23 cellular contexts compared by ENCODE assay signal in the genomic region with DNA sequence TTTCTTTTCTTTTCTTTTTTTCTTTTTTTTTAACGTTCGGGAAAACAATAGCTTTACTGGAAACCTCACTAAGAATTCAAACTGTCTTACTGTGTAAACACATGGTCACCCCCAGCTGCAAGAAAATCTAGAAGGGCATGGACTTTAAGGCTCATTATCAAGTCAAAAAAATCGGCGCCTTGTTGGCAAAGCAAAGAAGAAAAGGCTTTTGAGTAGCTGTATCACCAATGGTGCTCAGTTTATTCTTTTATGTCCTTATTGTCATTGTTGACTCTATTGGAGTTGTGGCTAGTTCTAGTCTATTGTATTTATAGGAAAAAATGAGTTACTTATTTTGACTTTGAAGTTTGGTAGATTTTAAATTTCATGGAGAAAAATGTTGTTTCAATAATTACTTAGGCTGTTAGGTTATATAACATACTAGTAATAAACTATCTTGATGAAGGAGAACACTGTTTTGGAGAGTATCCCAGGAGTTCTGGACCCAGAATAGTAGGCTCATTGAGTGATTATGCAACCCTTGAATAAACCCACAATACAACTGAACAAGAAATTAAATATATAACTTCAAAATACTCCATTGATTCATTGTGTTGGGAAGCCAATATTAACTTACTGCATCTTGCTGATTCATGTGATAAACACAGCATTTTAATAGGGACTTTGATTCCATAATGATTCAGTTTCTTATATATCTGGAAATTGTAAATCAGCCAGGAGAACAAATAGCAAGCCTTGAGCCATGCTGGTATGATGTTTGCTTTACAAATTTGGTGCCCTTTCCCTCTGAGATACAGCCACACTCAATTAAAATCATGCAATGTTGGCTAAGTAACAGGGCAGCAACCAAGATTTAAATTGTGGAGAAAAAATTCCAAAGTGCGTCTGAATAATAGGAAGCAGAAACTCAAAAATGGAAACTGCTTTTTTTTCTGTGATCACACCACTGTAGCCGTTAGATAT. TPM values are rescaled to one million over a fixed set of nuclear protein-coding genes. Genes with fewer than 3 reads are reported as not detected.
DNase-seq lines count a peak whose midpoint lies in the region; ATAC-seq, FAIRE-seq and TF ChIP-seq lines count a peak whose summit lies in the region.
"Had no signal": no experiment of that assay in that cellular context is flagged by ENCODE, and none has a peak within 500 bp of the region (broad histone marks: within the 10 kb centered on the region; RNA-seq: fewer than 3 reads in every experiment).

No MANE protein-coding gene starts in this region.

- TF ChIP-seq CTCF in liver (IDR thresholded peaks at IDR 0.05; ENCODE audit: low read depth, low read length, missing input control) (no peak), HepG2 (CRISPR knock-in tag; IDR thresholded peaks at IDR 0.05) (no peak), right lobe of liver (IDR thresholded peaks at IDR 0.05) (no peak)

- H2AFZ ChIP-seq in HepG2 (ENCODE audit: low read length), result no peak overlapping the region

- H3K79me2 ChIP-seq in HepG2 (ENCODE audit: insufficient read depth, low read length), result no peaks in the 10 kb centered on the region

- in situ Hi-C loops in HepG2 (cut with HindIII; ENCODE audit: extremely low pct_ligation_motif_present, low pct_unique_long_range_greater_than_20kb), result no loop called here

- H4K20me1 ChIP-seq in HepG2 (ENCODE audit: insufficient read depth, low read length), result no peaks in the 10 kb centered on the region

- 52% methylated on average over 6 of the region's 6 CpGs for WGBS in liver
- WGBS in HepG2 (ENCODE audit: low lambda C conversion rate), result 13% methylated on average over 6 of the region's 6 CpGs
- 50% methylated on average over 6 of the region's 6 CpGs for WGBS in right lobe of liver (ENCODE audit: insufficient coverage, low coverage, low lambda C conversion rate, missing lambda C conversion rate)
- whole genome bisulfite sequencing in aorta, 2 donors, result 43 to 45% methylated on average over 6 of the region's 6 CpGs

- POLR2A ChIA-PET in HepG2 (lab: Yijun Ruan, JAX), result no interaction called here
- POLR2A ChIA-PET in CD8-positive, alpha-beta memory T cell (lab: Charles Lee), result no interaction called here

- TF ChIP-seq EP300 in HepG2 (IDR thresholded peaks at IDR 0.05; ENCODE audit: low read depth in 2 of 2, low read length in 2 of 2) (no peak), HepG2 (CRISPR knock-in tag; IDR thresholded peaks at IDR 0.05; ENCODE audit: borderline replicate concordance) (no peak)

- TF ChIP-seq POLR2A in HepG2 (IDR thresholded peaks at IDR 0.05; ENCODE audit: insufficient read depth in 1 of 2, low read depth in 2 of 2, low read length in 2 of 2), result no peak
- TF ChIP-seq POLR2A in right lobe of liver (IDR thresholded peaks at IDR 0.05), result no peak

- H3K9me3 ChIP-seq in liver (ENCODE audit: control insufficient read depth in 4 of 4, low read length in 3 of 4) (no peaks in the 10 kb centered on the region), HepG2 (ENCODE audit: low read length) (peaks cover 11% of the 10 kb centered on the region; the same call in 1 of the 2 replicates), right lobe of liver (no peaks in the 10 kb centered on the region), aorta (ENCODE audit: control insufficient read depth, low read length) (peaks cover 1% of the 10 kb centered on the region)
- no peaks in the 10 kb centered on the region for H3K9me3 ChIP-seq in CD8-positive, alpha-beta memory T cell (ENCODE audit: low read length)
- H3K9me3 ChIP-seq: A549, gastroesophageal sphincter, vagina had no signal

- H3K9ac ChIP-seq in liver (ENCODE audit: low read depth in 1 of 2, low read length in 2 of 2) (no peak overlapping the region), HepG2 (ENCODE audit: insufficient read depth, low read depth, low read length) (no peak overlapping the region)

- H3K27ac ChIP-seq in liver (ENCODE audit: low read depth in 1 of 2, low read length in 2 of 2) (peak overlapping the region in 1 of 2 donors; percentile 2), HepG2 (ENCODE audit: extremely low read length, insufficient read depth, low read length) (no peak overlapping the region), right lobe of liver (peak overlapping the region in 1 of 3 donors; percentile 26), aorta (ENCODE audit: low read depth in 1 of 2, low read length in 2 of 2) (no peak overlapping the region)
- no peak overlapping the region for H3K27ac ChIP-seq in CD8-positive, alpha-beta memory T cell (ENCODE audit: low read depth, low read length)
- H3K27ac ChIP-seq: A549, gastroesophageal sphincter, vagina, VCaP had no signal

- no TSS peak for BruUV-seq in HepG2 (replicated peaks; lab: Mats Ljungman, UMichigan)

- TF ChIP-seq RAD21 in liver (IDR thresholded peaks at IDR 0.05) (no peak), HepG2 (CRISPR knock-in tag; IDR thresholded peaks at IDR 0.05) (no peak)

- no peak overlapping the region for H3K4me2 ChIP-seq in HepG2 (ENCODE audit: low read depth, low read length)
- H3K4me2 ChIP-seq: A549 had no signal

- no peak for FAIRE-seq in HepG2 (lab: Jason Lieb, UNC)
- FAIRE-seq: A549, H1 had no signal

- intact Hi-C loops in HepG2 (cut with micrococcal nuclease; ENCODE audit: unreplicated experiment) (no loop called here), right lobe of liver (cut with DNase I) (no loop called here), aorta (cut with DNase I) (no loop called here)

- peaks cover 3 to 11% (median 7%) of the 10 kb centered on the region in 4 donors for H3K4me1 ChIP-seq in liver (ENCODE audit: control insufficient read depth in 4 of 4, insufficient read depth in 4 of 4, low read length in 3 of 4)
- H3K4me1 ChIP-seq in HepG2 (ENCODE audit: insufficient read depth, low read length), result peaks cover 4% of the 10 kb centered on the region
- peaks cover 0 to 14% (median 3%) of the 10 kb centered on the region in 4 donors for H3K4me1 ChIP-seq in right lobe of liver
- H3K4me1 ChIP-seq in aorta (ENCODE audit: control insufficient read depth in 1 of 2, insufficient read depth in 2 of 2, low read length in 2 of 2), result peaks cover 0 to 1% of the 10 kb centered on the region in 2 donors
- H3K4me1 ChIP-seq in CD8-positive, alpha-beta memory T cell (ENCODE audit: insufficient read depth, low read length), result no peaks in the 10 kb centered on the region
- H3K4me1 ChIP-seq: A549 had no signal

- H3K36me3 ChIP-seq in liver (ENCODE audit: control insufficient read depth in 4 of 4, insufficient read depth in 3 of 4, low read depth in 1 of 4, low read length in 3 of 4) (no peaks in the 10 kb centered on the region), HepG2 (replicated peaks in 1 of 2; ENCODE audit: control insufficient read depth in 1 of 2, insufficient read depth in 2 of 2, low read length in 2 of 2) (no peaks in the 10 kb centered on the region), right lobe of liver (no peaks in the 10 kb centered on the region), aorta (ENCODE audit: control insufficient read depth in 1 of 2, insufficient read depth in 2 of 2, low read length in 1 of 2) (no peaks in the 10 kb centered on the region)
- H3K36me3 ChIP-seq in CD8-positive, alpha-beta memory T cell (ENCODE audit: insufficient read depth, low read length), result no peaks in the 10 kb centered on the region
- H3K36me3 ChIP-seq: gastroesophageal sphincter, vagina had no signal

- DNase-seq in HepG2 (ENCODE audit: low spot score) (no peak), dedifferentiated amniotic fluid mesenchymal stem cell (ENCODE audit: extremely low spot score) (peak; percentile 26), right lobe of liver (no peak), aorta (no peak)
- DNase-seq in CD8-positive, alpha-beta memory T cell, result no peak
- no peak for DNase-seq in activated T-cell treated with anti-CD3 and anti-CD28 coated beads, Interleukin-2, amount 50 U/mL, for 72 hours
- DNase-seq: activated CD8-positive, alpha-beta T cell treated with anti-CD3 and anti-CD28 coated beads, Interleukin-2, amount 10 ng/mL, durations not matched to agents 7 days and 5 days; activated T-cell treated with anti-CD3 and anti-CD28 coated beads, Interleukin-2, amount 50 U/mL, for 48 hours; KBM-7; mammary epithelial cell; NCI-H774; retina had no signal

- H3K27me3 ChIP-seq in liver (ENCODE audit: control insufficient read depth in 4 of 4, insufficient read depth in 4 of 4, low read length in 3 of 4) (no peaks in the 10 kb centered on the region), HepG2 (ENCODE audit: control insufficient read depth in 1 of 2, insufficient read depth in 2 of 2, low read length in 2 of 2) (no peaks in the 10 kb centered on the region), right lobe of liver (no peaks in the 10 kb centered on the region), aorta (ENCODE audit: control insufficient read depth in 1 of 2, insufficient read depth in 2 of 2, low read length in 1 of 2) (no peaks in the 10 kb centered on the region)
- no peaks in the 10 kb centered on the region for H3K27me3 ChIP-seq in CD8-positive, alpha-beta memory T cell (ENCODE audit: insufficient read depth, low read length, poor library complexity, severe bottlenecking)
- H3K27me3 ChIP-seq: gastroesophageal sphincter, vagina had no signal

- ATAC-seq in HepG2 (no peak), right lobe of liver (peak; percentile 81 to 92 (median 86)), aorta (ENCODE audit: low FRiP score) (peak; percentile 64), GM18520 (IDR thresholded peaks at IDR 0.05; ENCODE audit: unreplicated experiment) (no peak)
- ATAC-seq in activated T-cell treated with anti-CD3 and anti-CD28 coated beads, Interleukin-2, amount 50 U/mL, for 72 hours (replicated peaks in 1 of 2), result no peak
- ATAC-seq: A549; activated CD8-positive, alpha-beta T cell treated with anti-CD3 and anti-CD28 coated beads, Interleukin-2, amount 10 ng/mL, durations not matched to agents 7 days and 5 days; activated naive CD4-positive, alpha-beta T cell treated with anti-CD3 and anti-CD28 coated beads, Interleukin-2, amount 50 U/mL, for 72 hours; gastroesophageal sphincter had no signal

- no peaks in the 10 kb centered on the region for H3K36me3 Mint-ChIP-seq in CD8-positive, alpha-beta memory T cell
- H3K36me3 Mint-ChIP-seq in activated T-cell treated with anti-CD3 and anti-CD28 coated beads, Interleukin-2, amount 50 U/mL, for 72 hours (ENCODE audit: insufficient read depth in 2 of 2), result no peaks in the 10 kb centered on the region
- H3K36me3 Mint-ChIP-seq: activated naive CD4-positive, alpha-beta T cell treated with anti-CD3 and anti-CD28 coated beads, Interleukin-2, amount 50 U/mL, for 72 hours; CD14-positive monocyte had no signal

- CTCF ChIA-PET in HepG2 (lab: Yijun Ruan, JAX; ENCODE audit: low intra/inter-chr PET ratio, low total read pairs), result no interaction called here
- CTCF ChIA-PET in CD8-positive, alpha-beta memory T cell (lab: Charles Lee), result no interaction called here

- no peak overlapping the region for H3K4me3 ChIP-seq in liver (ENCODE audit: low read depth in 1 of 3, low read length in 3 of 3)
- no peak overlapping the region for H3K4me3 ChIP-seq in HepG2 (replicated peaks in 1 of 3; ENCODE audit: insufficient read depth in 1 of 3, low read depth in 2 of 3, low read length in 3 of 3)
- H3K4me3 ChIP-seq in right lobe of liver, result no peak overlapping the region
- H3K4me3 ChIP-seq in aorta (ENCODE audit: low read length in 2 of 2), result no peak overlapping the region
- H3K4me3 ChIP-seq in CD8-positive, alpha-beta memory T cell (ENCODE audit: low read length), result no peak overlapping the region
- H3K4me3 ChIP-seq: A549, gastroesophageal sphincter, vagina had no signal

- no peak overlapping the region for H3K4me3 Mint-ChIP-seq in CD8-positive, alpha-beta memory T cell
- H3K4me3 Mint-ChIP-seq in activated T-cell treated with anti-CD3 and anti-CD28 coated beads, Interleukin-2, amount 50 U/mL, for 72 hours, result no peak overlapping the region
- H3K4me3 Mint-ChIP-seq: activated CD8-positive, alpha-beta T cell treated with anti-CD3 and anti-CD28 coated beads, Interleukin-2, amount 10 ng/mL, durations not matched to agents 7 days and 5 days; CD14-positive monocyte; central memory CD8-positive, alpha-beta T cell; nephron had no signal

- H3K4me1 Mint-ChIP-seq in CD8-positive, alpha-beta memory T cell, result no peaks in the 10 kb centered on the region
- no peaks in the 10 kb centered on the region for H3K4me1 Mint-ChIP-seq in activated T-cell treated with anti-CD3 and anti-CD28 coated beads, Interleukin-2, amount 50 U/mL, for 72 hours (ENCODE audit: low read depth)
- H3K4me1 Mint-ChIP-seq: CD14-positive monocyte; central memory CD8-positive, alpha-beta T cell had no signal

- H3K27ac Mint-ChIP-seq in CD8-positive, alpha-beta memory T cell, result no peak overlapping the region
- no peak overlapping the region for H3K27ac Mint-ChIP-seq in activated T-cell treated with anti-CD3 and anti-CD28 coated beads, Interleukin-2, amount 50 U/mL, for 72 hours
- H3K27ac Mint-ChIP-seq: activated CD8-positive, alpha-beta T cell treated with anti-CD3 and anti-CD28 coated beads, Interleukin-2, amount 10 ng/mL, durations not matched to agents 7 days and 5 days; activated naive CD4-positive, alpha-beta T cell treated with anti-CD3 and anti-CD28 coated beads, Interleukin-2, amount 50 U/mL, for 72 hours; CD14-positive monocyte had no signal

- H3K27me3 Mint-ChIP-seq in CD8-positive, alpha-beta memory T cell, result peaks cover 3 to 13% of the 10 kb centered on the region in 2 donors
- H3K27me3 Mint-ChIP-seq in activated T-cell treated with anti-CD3 and anti-CD28 coated beads, Interleukin-2, amount 50 U/mL, for 72 hours (ENCODE audit: low read depth), result peaks cover 5% of the 10 kb centered on the region

- peaks cover 2 to 10% (median 3%) of the 10 kb centered on the region in 5 donors for H3K9me3 Mint-ChIP-seq in CD8-positive, alpha-beta memory T cell
- H3K9me3 Mint-ChIP-seq in activated T-cell treated with anti-CD3 and anti-CD28 coated beads, Interleukin-2, amount 50 U/mL, for 72 hours, result peaks cover 0 to 3% of the 10 kb centered on the region in 2 donors
- H3K9me3 Mint-ChIP-seq: activated naive CD4-positive, alpha-beta T cell treated with anti-CD3 and anti-CD28 coated beads, Interleukin-2, amount 50 U/mL, for 72 hours; central memory CD8-positive, alpha-beta T cell had no signal

RNA-seq across cellular contexts. Expression of a gene that starts 27.8 kb away (rescaled TPM):
- total RNA-seq in liver (10 to 100 TPM; 17.9 to 47.9 TPM), HepG2 (2016; rRNA removed; fragmentation: Illumina TruSeq; extraction: Trizol) (31.5 and 47.7 TPM in 2 replicates), right lobe of liver (10 to 100 TPM; 33.3 to 44.9 (median 36.6) TPM), aorta (10 to 100 TPM; 44.6 to 48.8 TPM)
- polyA plus RNA-seq in liver (10 to 100 TPM; 22.5 to 43.0 TPM), HepG2 (2011; rRNA removed) (10.8 and 10.9 TPM in 2 replicates), aorta (10 to 100 TPM; 20.5 to 21.2 TPM)
- 7.7 and 9.3 TPM in 2 replicates for total RNA-seq in HepG2 (2016; cell fraction: cytosol; rRNA removed; fragmentation: Illumina TruSeq; extraction: Trizol; ENCODE audit: low read depth)
- 33.4 and 49.5 TPM in 2 replicates for total RNA-seq in HepG2 (2016; cell fraction: insoluble cytoplasmic fraction; rRNA removed; fragmentation: Illumina TruSeq; extraction: Trizol)
- 11.5 and 12.4 TPM in 2 replicates for total RNA-seq in HepG2 (2016; cell fraction: membrane; rRNA removed; fragmentation: Illumina TruSeq; extraction: Trizol)
- total RNA-seq in HepG2 (2016; cell fraction: nucleus; rRNA removed; fragmentation: Illumina TruSeq; extraction: Trizol), result 45.0 and 48.7 TPM in 2 replicates
- polyA plus RNA-seq in HepG2 (2011; cell fraction: cytosol; rRNA removed), result 13.3 and 13.6 TPM in 2 replicates
- polyA plus RNA-seq in HepG2 (2011; cell fraction: nucleus; rRNA removed), result 12.0 and 12.4 TPM in 2 replicates
- 26.9 and 28.2 TPM in 2 replicates for polyA plus RNA-seq in HepG2 (2012)
- polyA plus RNA-seq in HepG2 (2016; cell fraction: cytosol; fragmentation: Illumina TruSeq; extraction: Trizol; ENCODE audit: low read depth), result 1.1 and 1.4 TPM in 2 replicates
- 26.8 and 32.2 TPM in 2 replicates for polyA plus RNA-seq in HepG2 (2016; cell fraction: insoluble cytoplasmic fraction; fragmentation: Illumina TruSeq; extraction: Trizol; ENCODE audit: low read depth)
- 3.4 and 3.7 TPM in 2 replicates for polyA plus RNA-seq in HepG2 (2016; cell fraction: membrane; fragmentation: Illumina TruSeq; extraction: Trizol; ENCODE audit: low read depth)
- polyA plus RNA-seq in HepG2 (2016; cell fraction: nucleus; fragmentation: Illumina TruSeq; extraction: Trizol; ENCODE audit: insufficient read depth, low read depth), result 44.3 and 45.5 TPM in 2 replicates
- 15.3 and 32.9 TPM in 2 replicates for polyA minus RNA-seq in HepG2 (2011; rRNA and poly(A)+ RNA removed; ENCODE audit: low replicate concordance)
- polyA minus RNA-seq in HepG2 (2011; cell fraction: cytosol; rRNA and poly(A)+ RNA removed), result 24.1 and 25.6 TPM in 2 replicates
- polyA minus RNA-seq in HepG2 (2011; cell fraction: nucleus; rRNA and poly(A)+ RNA removed), result 36.9 and 37.2 TPM in 2 replicates
- total RNA-seq in CD8-positive, alpha-beta memory T cell, result 1 to 10 TPM; 7.2 to 7.3 TPM
- 1.3 TPM for polyA plus RNA-seq in CD8-positive, alpha-beta memory T cell
- total RNA-seq in activated T-cell treated with anti-CD3 and anti-CD28 coated beads, Interleukin-2, amount 50 U/mL, for 72 hours, result 1 to 10 TPM; 3.3 to 5.8 TPM

Comparison
In these comparisons a context has a peak if more than half of its experiments do, and no peak if none do; other contexts are left out.
1. ATAC-seq: peak in right lobe of liver (4 of 4) and aorta (single experiment); none in HepG2 (single experiment), activated T-cell treated with anti-CD3 and anti-CD28 coated beads, Interleukin-2, amount 50 U/mL, for 72 hours (0 of 2) and GM18520 (single experiment).